8 cellular contexts compared by ENCODE assay signal in genomic region chr15:65611888-65612615, GRCh38. TPM values are rescaled to one million over a fixed set of nuclear protein-coding genes. Genes with fewer than 3 reads are reported as not detected.
A peak's percentile ranks its signal among the peaks of the same experiment; 100 is the strongest.
DNase-seq lines count a peak whose midpoint lies in the region; ATAC-seq and TF ChIP-seq lines count a peak whose summit lies in the region.

No MANE protein-coding gene starts in this region.

- TF ChIP-seq CTCF in PC-3 (conservative IDR thresholded peaks at IDR 0.05; ENCODE audit: low read depth, low read length) (no peak), epithelial cell of proximal tubule (conservative IDR thresholded peaks at IDR 0.05; ENCODE audit: low read depth, low read length) (no peak), progenitor cell of endocrine pancreas (IDR thresholded peaks at IDR 0.05; ENCODE audit: unreplicated experiment) (no peak)

- CTCF ChIA-PET in PC-3 (lab: Charles Lee): interaction anchor here (0.7 kb wide), 1 partner anchor 332 kb away, joined by 3 read pairs; no protein-coding TSS in a partner anchor

- H3K9me2 ChIP-seq in PC-3 (replicated peaks; ENCODE audit: low read length): no peaks in the 10 kb centered on the region

- H3K9me3 Mint-ChIP-seq in progenitor cell of endocrine pancreas (ENCODE audit: low read depth): no peaks in the 10 kb centered on the region

- peak overlapping the region; percentile 93 for H3K4me3 Mint-ChIP-seq in progenitor cell of endocrine pancreas (ENCODE audit: low read depth)

- POLR2A ChIA-PET in PC-3 (lab: Charles Lee; ENCODE audit: unreplicated experiment): interaction anchor here (0.9 kb wide), 1 partner anchor 243 kb away, joined by 3 read pairs; no protein-coding TSS in a partner anchor

- no peak overlapping the region for H2AFZ ChIP-seq in PC-3 (ENCODE audit: low read length)

- DNase-seq in PC-3 (no peak), epithelial cell of proximal tubule (ENCODE audit: low read depth) (no peak), progenitor cell of endocrine pancreas (ENCODE audit: low spot score, unreplicated experiment) (no peak), AG20443 (ENCODE audit: low spot score) (no peak), hippocampal formation (lab: John Stamatoyannopoulos, UW) (no peak)

- H3K9ac ChIP-seq in ES-I3 (ENCODE audit: low read depth, low read length) (peak overlapping the region; percentile 95), PC-3 (ENCODE audit: low read length) (peak overlapping the region; percentile 98)

- intact Hi-C loops in PC-3 (cut with micrococcal nuclease): no loop called here

- H3K79me2 ChIP-seq in PC-3 (ENCODE audit: low read length): peaks cover 35% of the 10 kb centered on the region

- peak overlapping the region; percentile 68; the same call in 1 of the 2 replicates for H3K27ac ChIP-seq in PC-3 (ENCODE audit: low read length)

- H3K9me3 ChIP-seq in ES-I3 (ENCODE audit: control insufficient read depth, insufficient read depth, low read length): no peaks in the 10 kb centered on the region
- no peaks in the 10 kb centered on the region for H3K9me3 ChIP-seq in PC-3 (ENCODE audit: low read length)

- H3K27me3 ChIP-seq in PC-3 (ENCODE audit: low read length): no peaks in the 10 kb centered on the region

- H3K4me2 ChIP-seq in PC-3 (ENCODE audit: low read length): peak overlapping the region; percentile 95

- peak overlapping the region; percentile 99 for H3K27ac Mint-ChIP-seq in progenitor cell of endocrine pancreas

- H3K36me3 ChIP-seq in ES-I3 (ENCODE audit: insufficient read depth, low read length): no peaks in the 10 kb centered on the region
- no peaks in the 10 kb centered on the region for H3K36me3 ChIP-seq in PC-3 (ENCODE audit: low read depth, low read length)

- H3K36me3 Mint-ChIP-seq in progenitor cell of endocrine pancreas (ENCODE audit: insufficient read depth): peaks cover 1% of the 10 kb centered on the region

- ATAC-seq in PC-3: no peak
- ATAC-seq in HG03520 (IDR thresholded peaks at IDR 0.05; ENCODE audit: unreplicated experiment): no peak
- no peak for ATAC-seq in GM18868 (IDR thresholded peaks at IDR 0.05; ENCODE audit: unreplicated experiment)

- peaks cover 15% of the 10 kb centered on the region for H3K4me1 ChIP-seq in ES-I3 (ENCODE audit: insufficient read depth, low read length)
- peaks cover 16% of the 10 kb centered on the region for H3K4me1 ChIP-seq in PC-3 (ENCODE audit: insufficient read depth, low read length)

- no peaks in the 10 kb centered on the region for H3F3A ChIP-seq in PC-3 (ENCODE audit: low read length, unreplicated experiment)

- peaks cover 36% of the 10 kb centered on the region for H3K4me1 Mint-ChIP-seq in progenitor cell of endocrine pancreas (ENCODE audit: low read depth)

- BruUV-seq in PC-3 (replicated peaks; lab: Mats Ljungman, UMichigan): no TSS peak

- no peaks in the 10 kb centered on the region for H4K20me1 ChIP-seq in PC-3 (ENCODE audit: low read length)

- H3K4me3 ChIP-seq in PC-3 (ENCODE audit: low read length): peak overlapping the region; percentile 85
- peak overlapping the region; percentile 83 for H3K4me3 ChIP-seq in epithelial cell of proximal tubule (ENCODE audit: low read depth, low read length)

- H3K27me3 Mint-ChIP-seq in progenitor cell of endocrine pancreas: no peaks in the 10 kb centered on the region

RNA-seq across cellular contexts. Expression of gene INTS14, which starts 1.1 kb away (rescaled TPM):
- total RNA-seq in PC-3 (2014; rRNA removed) (19.5 and 23.8 TPM in 2 replicates), epithelial cell of proximal tubule (40.9 and 41.6 TPM in 2 replicates), progenitor cell of endocrine pancreas (62.6 and 65.7 TPM in 2 replicates)

RNA-seq across cellular contexts. Expression of gene SLC24A1, which starts 9.7 kb away (rescaled TPM):
- 3.0 and 3.3 TPM in 2 replicates for total RNA-seq in PC-3 (2014; rRNA removed)
- 7.2 and 8.9 TPM in 2 replicates for total RNA-seq in epithelial cell of proximal tubule
- total RNA-seq in progenitor cell of endocrine pancreas: 9.6 and 10.3 TPM in 2 replicates
